Comparison of ENCODE assay signal across 12 cellular contexts in genomic region chr16:29911676-29912010, GRCh38. TPM values are rescaled to one million over a fixed set of nuclear protein-coding genes. Genes with fewer than 3 reads are reported as not detected.
"Had no signal": no experiment of that assay in that cellular context is flagged by ENCODE, and none has a peak within 500 bp of the region (broad histone marks: within the 10 kb centered on the region; RNA-seq: fewer than 3 reads in every experiment).

No MANE protein-coding gene starts in this region.

- H3K27ac Mint-ChIP-seq: activated CD4-positive, alpha-beta T cell treated with anti-CD3 and anti-CD28 coated beads, Interleukin-2, amount 10 ng/mL, durations not matched to agents 7 days and 5 days; activated naive CD8-positive, alpha-beta T cell treated with anti-CD3 and anti-CD28 coated beads for 36 hours; activated T-cell treated with anti-CD3 and anti-CD28 coated beads, Interleukin-2, amount 50 U/mL, for 72 hours; nephron progenitor cell; stimulated activated effector memory CD8-positive, alpha-beta T cell treated with anti-CD3 and anti-CD28 coated beads, Interleukin-12 subunit alpha, Interleukin-12 subunit beta, amount 100 ng/mL, for 72 hours had no signal

- ATAC-seq: activated T-cell treated with anti-CD3 and anti-CD28 coated beads, Interleukin-2, amount 50 U/mL, for 72 hours; body of pancreas; stimulated activated effector memory CD8-positive, alpha-beta T cell treated with anti-CD3 and anti-CD28 coated beads, Interleukin-12 subunit alpha, Interleukin-12 subunit beta, amount 100 ng/mL, for 72 hours had no signal

- H3K27me3 Mint-ChIP-seq: activated CD4-positive, alpha-beta T cell treated with anti-CD3 and anti-CD28 coated beads, Interleukin-2, amount 10 ng/mL, durations not matched to agents 7 days and 5 days; activated naive CD8-positive, alpha-beta T cell treated with anti-CD3 and anti-CD28 coated beads for 36 hours had no signal

- H3K4me3 Mint-ChIP-seq: activated CD4-positive, alpha-beta T cell treated with anti-CD3 and anti-CD28 coated beads, Interleukin-2, amount 10 ng/mL, durations not matched to agents 7 days and 5 days; activated T-cell treated with anti-CD3 and anti-CD28 coated beads, Interleukin-2, amount 50 U/mL, for 72 hours; nephron progenitor cell; stimulated activated effector memory CD8-positive, alpha-beta T cell treated with anti-CD3 and anti-CD28 coated beads, Interleukin-12 subunit alpha, Interleukin-12 subunit beta, amount 100 ng/mL, for 72 hours had no signal

- H3K4me1 Mint-ChIP-seq: stimulated activated effector memory CD8-positive, alpha-beta T cell treated with anti-CD3 and anti-CD28 coated beads, Interleukin-12 subunit alpha, Interleukin-12 subunit beta, amount 100 ng/mL, for 72 hours had no signal

- H3K9me3 Mint-ChIP-seq: activated CD4-positive, alpha-beta T cell treated with anti-CD3 and anti-CD28 coated beads, Interleukin-2, amount 10 ng/mL, durations not matched to agents 7 days and 5 days; activated naive CD8-positive, alpha-beta T cell treated with anti-CD3 and anti-CD28 coated beads for 36 hours; activated T-cell treated with anti-CD3 and anti-CD28 coated beads, Interleukin-2, amount 50 U/mL, for 72 hours; nephron progenitor cell; stimulated activated effector memory CD8-positive, alpha-beta T cell treated with anti-CD3 and anti-CD28 coated beads, Interleukin-12 subunit alpha, Interleukin-12 subunit beta, amount 100 ng/mL, for 72 hours had no signal

- DNase-seq: activated CD4-positive, alpha-beta T cell treated with anti-CD3 and anti-CD28 coated beads, Interleukin-2, amount 10 ng/mL, durations not matched to agents 7 days and 5 days; activated CD8-positive, alpha-beta memory T cell treated with anti-CD3 and anti-CD28 coated beads, Interleukin-2, amount 50 U/mL, for 48 hours; activated gamma-delta T cell; activated naive CD8-positive, alpha-beta T cell treated with anti-CD3 and anti-CD28 coated beads for 36 hours; activated T-cell treated with anti-CD3 and anti-CD28 coated beads, Interleukin-2, amount 50 U/mL, for 72 hours; amygdala; body of pancreas; central memory CD4-positive, alpha-beta T cell; left ventricle myocardium inferior; mesenchymal stem cell; nephron progenitor cell had no signal

RNA-seq across cellular contexts. Expression of gene ASPHD1, which starts 11.4 kb away (rescaled TPM):
- total RNA-seq: activated CD4-positive, alpha-beta T cell treated with anti-CD3 and anti-CD28 coated beads, Interleukin-2, amount 10 ng/mL, durations not matched to agents 7 days and 5 days; left ventricle myocardium inferior had no signal

RNA-seq across cellular contexts. Expression of gene SEZ6L2, which starts 12.3 kb away (rescaled TPM):
- total RNA-seq: activated CD4-positive, alpha-beta T cell treated with anti-CD3 and anti-CD28 coated beads, Interleukin-2, amount 10 ng/mL, durations not matched to agents 7 days and 5 days had no signal
